Comparison of ENCODE assay signal across 1 cellular context in genomic region chr12:53133722-53134121, GRCh38.
TF ChIP-seq lines count a peak whose summit lies in the region.

No MANE protein-coding gene starts in this region.

TF ChIP-seq in HepG2, 621 proteins besides CTCF, POLR2A, EP300 and RAD21 (continues in another document):
- TF ChIP-seq TAF1 (CRISPR knock-in tag; IDR thresholded peaks at IDR 0.05) (no peak), THAP9 (CRISPR knock-in tag; IDR thresholded peaks at IDR 0.05; ENCODE audit: borderline replicate concordance) (no peak), SMYD3 (CRISPR knock-in tag; IDR thresholded peaks at IDR 0.05) (no peak), KLF6 (CRISPR knock-in tag; IDR thresholded peaks at IDR 0.05) (no peak), FOSL1 (CRISPR knock-in tag; IDR thresholded peaks at IDR 0.05; ENCODE audit: borderline replicate concordance) (no peak), ZNF773 (CRISPR knock-in tag; IDR thresholded peaks at IDR 0.05; ENCODE audit: borderline replicate concordance) (no peak), MED13 (CRISPR knock-in tag; IDR thresholded peaks at IDR 0.05) (no peak), MEIS2 (CRISPR knock-in tag; IDR thresholded peaks at IDR 0.05) (no peak), CHD2 (IDR thresholded peaks at IDR 0.05; ENCODE audit: low read depth, low read length) (no peak), RARA (CRISPR knock-in tag; IDR thresholded peaks at IDR 0.05) (0 out of 2 replicates have a peak, but pooled peaks have one; percentile 10), FOXM1 (CRISPR knock-in tag; IDR thresholded peaks at IDR 0.05) (no peak), U2AF1 (optimal IDR thresholded peaks at IDR 0.05; ENCODE audit: low read depth, low read length) (no peak), MAF1 (CRISPR knock-in tag; IDR thresholded peaks at IDR 0.05; ENCODE audit: borderline replicate concordance) (no peak), GPBP1L1 (CRISPR knock-in tag; IDR thresholded peaks at IDR 0.05) (no peak), NFE2 (CRISPR knock-in tag; IDR thresholded peaks at IDR 0.05) (no peak), NR2F2 (IDR thresholded peaks at IDR 0.05; ENCODE audit: borderline replicate concordance, low read depth) (0 out of 2 replicates have a peak, but pooled peaks have one; percentile 19), ZNF460 (CRISPR knock-in tag; IDR thresholded peaks at IDR 0.05; ENCODE audit: borderline replicate concordance) (peak; percentile 81), HNF4A (CRISPR knock-in tag; IDR thresholded peaks at IDR 0.05) (peak; percentile 49), ZNF841 (CRISPR knock-in tag; IDR thresholded peaks at IDR 0.05; ENCODE audit: borderline replicate concordance) (no peak), NR2F6 (IDR thresholded peaks at IDR 0.05) (peak; percentile 42; the same call in 1 of the 2 replicates), NR2F6 (CRISPR knock-in tag; IDR thresholded peaks at IDR 0.05) (no peak), NFIC (IDR thresholded peaks at IDR 0.05; ENCODE audit: low read length) (no peak), SNAI1 (CRISPR knock-in tag; IDR thresholded peaks at IDR 0.05; ENCODE audit: borderline replicate concordance) (no peak), SKIL (CRISPR knock-in tag; IDR thresholded peaks at IDR 0.05; ENCODE audit: borderline replicate concordance) (no peak), MLX (CRISPR knock-in tag; IDR thresholded peaks at IDR 0.05) (no peak), ZC3H4 (CRISPR knock-in tag; IDR thresholded peaks at IDR 0.05; ENCODE audit: borderline replicate concordance) (no peak), CHCHD3 (CRISPR knock-in tag; IDR thresholded peaks at IDR 0.05) (no peak), ASH2L (IDR thresholded peaks at IDR 0.05; ENCODE audit: insufficient read length, low read depth, low read length) (no peak), GMEB1 (CRISPR knock-in tag; IDR thresholded peaks at IDR 0.05; ENCODE audit: borderline replicate concordance) (no peak), ZNF839 (CRISPR knock-in tag; IDR thresholded peaks at IDR 0.05; ENCODE audit: borderline replicate concordance) (no peak), ZNF816 (CRISPR knock-in tag; IDR thresholded peaks at IDR 0.05; ENCODE audit: borderline replicate concordance) (no peak), ZNF264 (CRISPR knock-in tag; IDR thresholded peaks at IDR 0.05) (0 out of 2 replicates have a peak, but pooled peaks have one; percentile 13), ZHX2 (IDR thresholded peaks at IDR 0.05; ENCODE audit: low read depth) (no peak), ZHX2 (CRISPR knock-in tag; IDR thresholded peaks at IDR 0.05; ENCODE audit: borderline replicate concordance) (no peak), ZBTB26 (CRISPR knock-in tag; IDR thresholded peaks at IDR 0.05; ENCODE audit: borderline replicate concordance) (no peak), ZNF253 (CRISPR knock-in tag; IDR thresholded peaks at IDR 0.05; ENCODE audit: borderline replicate concordance) (no peak), NAIF1 (CRISPR knock-in tag; IDR thresholded peaks at IDR 0.05; ENCODE audit: borderline replicate concordance) (no peak), SKI (IDR thresholded peaks at IDR 0.05; ENCODE audit: partially characterized antibody) (no peak), NR2F1 (CRISPR knock-in tag; IDR thresholded peaks at IDR 0.05) (peak in 1 of 2 experiments; percentile 64; a peak in 2 of 4 replicates), ZNF34 (CRISPR knock-in tag; IDR thresholded peaks at IDR 0.05; ENCODE audit: borderline replicate concordance) (no peak), PRDM15 (CRISPR knock-in tag; IDR thresholded peaks at IDR 0.05) (no peak)
